Comparison of ENCODE assay signal across 11 cellular contexts in the genomic region with DNA sequence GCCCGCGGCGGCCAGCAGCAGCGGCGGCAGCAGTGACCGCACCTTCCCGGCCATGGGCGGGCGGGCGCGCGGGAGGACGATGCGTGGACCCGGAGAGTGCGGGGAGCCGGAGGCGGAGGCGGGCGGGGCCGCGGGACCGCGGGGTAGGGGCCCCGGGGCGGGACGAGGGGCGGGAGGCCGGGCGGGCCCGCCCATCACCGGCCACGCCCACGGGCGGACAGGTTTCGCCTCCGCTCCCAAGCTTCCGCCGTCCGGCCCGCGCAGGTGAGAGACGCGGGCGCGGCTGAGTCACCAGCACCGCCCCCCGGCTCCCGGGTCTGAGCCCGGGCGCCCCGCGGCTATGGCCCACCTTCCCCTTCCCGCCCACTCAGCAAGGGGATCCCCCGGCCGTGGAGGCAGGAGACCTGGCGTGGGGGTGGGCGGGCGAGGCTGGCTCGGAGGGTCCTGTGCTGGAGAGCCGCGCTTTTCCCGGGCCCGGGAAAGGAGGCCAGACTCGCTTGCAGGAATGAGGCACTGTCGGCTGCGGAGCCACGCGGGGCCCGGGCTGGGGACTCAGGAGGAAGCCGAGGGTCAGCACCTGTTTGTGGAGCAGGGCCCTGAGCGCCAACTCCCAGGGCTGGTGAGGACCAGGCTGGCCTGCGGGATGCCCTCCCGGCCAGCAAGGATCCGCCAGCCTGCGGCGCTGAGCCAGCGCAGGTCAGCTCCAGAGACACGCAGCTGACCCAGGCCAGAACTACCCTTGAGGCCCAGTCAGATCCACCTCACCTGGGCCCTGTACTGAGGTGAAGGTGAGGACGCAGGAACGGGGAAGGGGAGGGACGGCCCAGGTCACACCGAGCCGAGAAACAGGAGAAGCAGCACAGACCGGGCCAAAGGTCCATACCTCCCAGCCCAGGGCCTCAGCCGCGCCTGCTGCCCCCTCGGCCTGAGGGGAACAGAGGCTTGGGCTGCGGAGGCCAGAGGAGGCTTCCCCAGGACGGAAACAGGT. TPM values are rescaled to one million over a fixed set of nuclear protein-coding genes. Genes with fewer than 3 reads are reported as not detected.
DNase-seq lines count a peak whose midpoint lies in the region; ATAC-seq and TF ChIP-seq lines count a peak whose summit lies in the region.
"Had no signal": no experiment of that assay in that cellular context is flagged by ENCODE, and none has a peak within 500 bp of the region (broad histone marks: within the 10 kb centered on the region; RNA-seq: fewer than 3 reads in every experiment).

Gene ENTPD2 (minus strand): TSS at position 118 of the 988 bp plus-strand sequence. CDS start 64 bp downstream, at position 54.

- H3K27ac ChIP-seq in osteoblast (ENCODE audit: low read depth, low read length) = no peak within 1 kb of the TSS

- H3K9me3 Mint-ChIP-seq in activated CD4-positive, alpha-beta T cell treated with anti-CD3 and anti-CD28 coated beads for 36 hours (ENCODE audit: low read depth) = no peaks in the 10 kb centered on the region
- H3K9me3 Mint-ChIP-seq in activated CD8-positive, alpha-beta T cell treated with anti-CD3 and anti-CD28 coated beads, Interleukin-2, amount 10 ng/mL, durations not matched to agents 7 days and 5 days (ENCODE audit: insufficient read depth) = no peaks in the 10 kb centered on the region

- H3K4me2 ChIP-seq in osteoblast (ENCODE audit: insufficient read depth, low read length) = no peak within 1 kb of the TSS

- H3K4me3 ChIP-seq in iPS-15b (ENCODE audit: low read depth, low read length) = peak within 1 kb of the TSS; percentile 43
- no peak within 1 kb of the TSS for H3K4me3 ChIP-seq in osteoblast (ENCODE audit: insufficient read depth, low read length)

- peaks cover 25% of the 10 kb centered on the region for H3K27me3 ChIP-seq in iPS-15b (ENCODE audit: control insufficient read depth, insufficient read depth, low read length)
- H3K27me3 ChIP-seq in osteoblast (ENCODE audit: insufficient read depth, low read length) = peaks cover 49% of the 10 kb centered on the region

- POLR2A ChIA-PET in activated CD4-positive, alpha-beta T cell treated with anti-CD3 and anti-CD28 coated beads for 36 hours (lab: Charles Lee) = no interaction called here
- POLR2A ChIA-PET in activated CD8-positive, alpha-beta T cell treated with anti-CD3 and anti-CD28 coated beads, Interleukin-2, amount 10 ng/mL, durations not matched to agents 7 days and 5 days (lab: Charles Lee) = no interaction called here

- H3K79me2 ChIP-seq in osteoblast (ENCODE audit: insufficient read depth, low read length) = no peaks in the 10 kb centered on the region

- no peak within 1 kb of the TSS for H3K9ac ChIP-seq in iPS-15b (ENCODE audit: low read depth, low read length)

- ATAC-seq in activated CD4-positive, alpha-beta T cell treated with anti-CD3 and anti-CD28 coated beads for 36 hours = peak; percentile 43
- peak; percentile 67 for ATAC-seq in activated CD8-positive, alpha-beta T cell treated with anti-CD3 and anti-CD28 coated beads, Interleukin-2, amount 10 ng/mL, durations not matched to agents 7 days and 5 days
- ATAC-seq in GM21576 (IDR thresholded peaks at IDR 0.05; ENCODE audit: unreplicated experiment) = no peak
- no peak for ATAC-seq in HG03439 (IDR thresholded peaks at IDR 0.05; ENCODE audit: unreplicated experiment)

- intact Hi-C loops in activated CD4-positive, alpha-beta T cell treated with anti-CD3 and anti-CD28 coated beads for 36 hours (cut with DNase I, micrococcal nuclease) = no loop called here

- no peak within 1 kb of the TSS for H3K4me3 Mint-ChIP-seq in activated CD4-positive, alpha-beta T cell treated with anti-CD3 and anti-CD28 coated beads for 36 hours
- H3K4me3 Mint-ChIP-seq in activated CD8-positive, alpha-beta T cell treated with anti-CD3 and anti-CD28 coated beads, Interleukin-2, amount 10 ng/mL, durations not matched to agents 7 days and 5 days = no peak within 1 kb of the TSS

- peaks cover 5% of the 10 kb centered on the region for H3K4me1 Mint-ChIP-seq in activated CD4-positive, alpha-beta T cell treated with anti-CD3 and anti-CD28 coated beads for 36 hours
- no peaks in the 10 kb centered on the region for H3K4me1 Mint-ChIP-seq in activated CD8-positive, alpha-beta T cell treated with anti-CD3 and anti-CD28 coated beads, Interleukin-2, amount 10 ng/mL, durations not matched to agents 7 days and 5 days (ENCODE audit: low read depth)

- no peaks in the 10 kb centered on the region for H3K36me3 ChIP-seq in iPS-15b (ENCODE audit: control insufficient read depth, insufficient read depth, low read length)
- H3K36me3 ChIP-seq in osteoblast (ENCODE audit: insufficient read depth, low read length) = no peaks in the 10 kb centered on the region

- no peak within 1 kb of the TSS for H3K27ac Mint-ChIP-seq in activated CD4-positive, alpha-beta T cell treated with anti-CD3 and anti-CD28 coated beads for 36 hours
- no peak within 1 kb of the TSS for H3K27ac Mint-ChIP-seq in activated CD8-positive, alpha-beta T cell treated with anti-CD3 and anti-CD28 coated beads, Interleukin-2, amount 10 ng/mL, durations not matched to agents 7 days and 5 days

- peak; percentile 65 for DNase-seq in activated CD4-positive, alpha-beta T cell treated with anti-CD3 and anti-CD28 coated beads for 36 hours
- DNase-seq in activated CD4-positive, alpha-beta T cell treated with anti-CD3 and anti-CD28 coated beads for 1 hour = no peak
- DNase-seq in activated CD8-positive, alpha-beta T cell treated with anti-CD3 and anti-CD28 coated beads, Interleukin-2, amount 10 ng/mL, durations not matched to agents 7 days and 5 days = peak; percentile 52
- DNase-seq in stimulated activated CD8-positive, alpha-beta memory T cell treated with anti-CD3 and anti-CD28 coated beads, Interleukin-4, amount 100 ng/mL, for 48 hours = peak; percentile 62
- DNase-seq in osteoblast (ENCODE audit: insufficient read length, low spot score, missing footprints) = no peak
- DNase-seq: DND-41 had no signal

- H3K4me1 ChIP-seq in iPS-15b (ENCODE audit: control insufficient read depth, insufficient read depth, low read length) = peaks cover 3% of the 10 kb centered on the region
- no peaks in the 10 kb centered on the region for H3K4me1 ChIP-seq in osteoblast (ENCODE audit: insufficient read depth, low read length)

- CTCF ChIA-PET in activated CD4-positive, alpha-beta T cell treated with anti-CD3 and anti-CD28 coated beads for 36 hours (lab: Charles Lee) = interaction anchor here (0.6 to 2.6 kb wide), 2 partner anchors 7 to 31 kb away, joined by 3 to 17 read pairs; partner anchors contain the start of gene NPDC1
- CTCF ChIA-PET in activated CD8-positive, alpha-beta T cell treated with anti-CD3 and anti-CD28 coated beads, Interleukin-2, amount 10 ng/mL, durations not matched to agents 7 days and 5 days (lab: Charles Lee) = interaction anchor here (6.0 kb wide), 1 partner anchor 13 kb away, joined by 31 read pairs; no protein-coding TSS in a partner anchor

- peaks cover 15% of the 10 kb centered on the region for H3K27me3 Mint-ChIP-seq in activated CD4-positive, alpha-beta T cell treated with anti-CD3 and anti-CD28 coated beads for 36 hours
- peaks cover 27% of the 10 kb centered on the region for H3K27me3 Mint-ChIP-seq in activated CD8-positive, alpha-beta T cell treated with anti-CD3 and anti-CD28 coated beads, Interleukin-2, amount 10 ng/mL, durations not matched to agents 7 days and 5 days (ENCODE audit: low read depth)

- no peaks in the 10 kb centered on the region for H3K9me3 ChIP-seq in iPS-15b (ENCODE audit: control insufficient read depth, insufficient read depth, low read length)
- no peaks in the 10 kb centered on the region for H3K9me3 ChIP-seq in osteoblast (ENCODE audit: low read depth, low read length)

- no peak within 1 kb of the TSS for H2AFZ ChIP-seq in osteoblast (ENCODE audit: low read length)

- H4K20me1 ChIP-seq in osteoblast (ENCODE audit: insufficient read depth, low read length) = peaks cover 4% of the 10 kb centered on the region

- no peak for TF ChIP-seq CTCF in osteoblast (IDR thresholded peaks at IDR 0.05; ENCODE audit: extremely low read depth, low read depth, low read length)

- no peaks in the 10 kb centered on the region for H3K36me3 Mint-ChIP-seq in activated CD4-positive, alpha-beta T cell treated with anti-CD3 and anti-CD28 coated beads for 36 hours (ENCODE audit: low read depth)
- H3K36me3 Mint-ChIP-seq in activated CD8-positive, alpha-beta T cell treated with anti-CD3 and anti-CD28 coated beads, Interleukin-2, amount 10 ng/mL, durations not matched to agents 7 days and 5 days (ENCODE audit: low read depth) = no peaks in the 10 kb centered on the region

RNA-seq across cellular contexts. Expression of gene ENTPD2, which starts in this region (rescaled TPM):
- under 1 TPM in 1 of 2 experiments, not detected in 1; 0.19 TPM for total RNA-seq in activated CD4-positive, alpha-beta T cell treated with anti-CD3 and anti-CD28 coated beads for 36 hours
- under 1 TPM in 1 of 2 experiments, not detected in 1; 0.34 TPM for total RNA-seq in activated CD8-positive, alpha-beta T cell treated with anti-CD3 and anti-CD28 coated beads, Interleukin-2, amount 10 ng/mL, durations not matched to agents 7 days and 5 days
- not detected in 2 replicates for total RNA-seq in osteoblast
- total RNA-seq: lung microvascular endothelial cell, SK-MEL-5 had no signal

Comparison
In these comparisons a context has a peak if more than half of its experiments do, and no peak if none do; other contexts are left out.
1. Peak in DNase-seq and ATAC-seq in activated CD4-positive, alpha-beta T cell treated with anti-CD3 and anti-CD28 coated beads for 36 hours; RNA of the gene not detected or under 1 TPM.
2. Peak in DNase-seq and ATAC-seq in activated CD8-positive, alpha-beta T cell treated with anti-CD3 and anti-CD28 coated beads, Interleukin-2, amount 10 ng/mL, durations not matched to agents 7 days and 5 days; RNA of the gene not detected or under 1 TPM.